Comparison of ENCODE assay signal across 1 cellular context in the genomic region with DNA sequence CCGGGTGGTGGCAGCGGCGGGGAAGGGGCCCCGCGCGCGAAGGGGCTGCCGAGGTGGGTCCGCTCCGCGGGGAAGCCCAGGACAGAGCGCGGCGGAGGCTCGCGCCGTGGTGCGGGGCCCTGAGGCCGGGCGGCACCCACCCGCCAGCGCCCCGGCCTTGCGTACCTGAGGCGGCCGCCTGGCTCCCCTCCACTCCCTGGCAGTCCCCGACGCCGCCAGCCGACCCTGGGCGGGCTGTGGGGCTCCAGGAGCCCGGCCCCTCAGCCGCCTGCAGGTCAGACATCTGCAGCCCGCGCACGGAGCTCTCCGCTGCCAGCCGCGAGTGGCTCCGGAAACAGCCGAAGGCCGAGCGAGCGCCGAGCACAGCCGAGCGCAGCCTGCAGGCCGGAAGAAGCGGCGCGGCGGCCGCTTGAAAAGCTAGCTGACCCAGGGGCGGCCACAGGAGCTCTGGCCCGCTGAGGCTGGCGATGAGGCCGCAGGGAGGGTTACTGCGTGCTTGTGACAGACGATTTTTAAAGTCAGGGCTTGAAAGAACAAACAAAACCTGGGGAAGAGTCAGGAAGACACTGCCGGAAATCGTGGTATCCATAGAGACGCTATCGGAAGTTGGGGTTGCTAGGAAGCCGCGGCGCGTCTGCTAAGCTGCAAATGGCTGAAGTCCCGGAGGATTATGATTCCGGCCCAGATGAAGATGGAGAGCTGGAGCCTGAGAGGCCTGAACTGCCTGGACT.
TF ChIP-seq lines count a peak whose summit lies in the region.

Gene SAMD15, plus strand, starts transcription at position 609 of the 731 bp plus-strand sequence. Its CDS starts 40 bp downstream, at position 649.
A gene with protein sequence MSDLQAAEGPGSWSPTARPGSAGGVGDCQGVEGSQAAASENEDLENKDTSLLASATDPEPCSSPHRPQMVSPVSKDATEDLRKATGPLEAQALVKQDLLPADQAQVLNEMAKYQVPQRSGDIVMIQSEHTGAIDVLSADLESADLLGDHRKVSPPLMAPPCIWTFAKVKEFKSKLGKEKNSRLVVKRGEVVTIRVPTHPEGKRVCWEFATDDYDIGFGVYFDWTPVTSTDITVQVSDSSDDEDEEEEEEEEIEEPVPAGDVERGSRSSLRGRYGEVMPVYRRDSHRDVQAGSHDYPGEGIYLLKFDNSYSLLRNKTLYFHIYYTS (minus strand): TSS at position 324 of the 731 bp plus-strand sequence. CDS start 41 bp downstream, at position 283.

TF ChIP-seq in neural cell, 6 proteins besides CTCF, POLR2A, EP300 and RAD21 (continued from another document):
- peak; percentile 67 for TF ChIP-seq POLR2AphosphoS5 (IDR thresholded peaks at IDR 0.05)
- TF ChIP-seq TAF1 (IDR thresholded peaks at IDR 0.05; ENCODE audit: low read depth): peak; percentile 86
- no peak for TF ChIP-seq EZH2 (IDR thresholded peaks at IDR 0.05; ENCODE audit: borderline replicate concordance, insufficient read depth, low read length, poor library complexity, severe bottlenecking)
